Comparison of ENCODE assay signal across 8 cellular contexts in genomic region chr3:169764453-169765280, GRCh38. TPM values are rescaled to one million over a fixed set of nuclear protein-coding genes. Genes with fewer than 3 reads are reported as not detected.
DNase-seq lines count a peak whose midpoint lies in the region; ATAC-seq, FAIRE-seq and TF ChIP-seq lines count a peak whose summit lies in the region.

TSS of gene TERC (minus strand) at chr3:169765060.

- DNase-seq in D721Med (ENCODE audit: insufficient read length, low spot score) = peak; percentile 66
- DNase-seq in OCI-M1 (lab: John Stamatoyannopoulos, UW) = peak; percentile 95
- DNase-seq in activated T-cell treated with anti-CD3 and anti-CD28 coated beads, Interleukin-2, amount 50 U/mL, for 24 hours = peak; percentile 94
- peak; percentile 51 for DNase-seq in epithelial cell of proximal tubule (ENCODE audit: low read depth)
- DNase-seq in mucosa of gallbladder (ENCODE audit: low spot score) = peak; percentile 92
- DNase-seq in stimulated activated CD8-positive, alpha-beta memory T cell treated with anti-CD3 and anti-CD28 coated beads, Interleukin-4, amount 100 ng/mL, for 4 hours (ENCODE audit: low read depth in 2 of 2, low spot score in 1 of 2) = peak; percentile 70 to 87

- peaks cover 10% of the 10 kb centered on the region for H3K9me3 ChIP-seq in HUES6 (ENCODE audit: control insufficient read depth, insufficient read depth, low read depth, low read length)

- peak; percentile 70 for ATAC-seq in GM21390 (IDR thresholded peaks at IDR 0.05; ENCODE audit: unreplicated experiment)

- no peak for TF ChIP-seq CTCF in D721Med (IDR thresholded peaks at IDR 0.05; ENCODE audit: insufficient read depth, missing control alignments)
- no peak for TF ChIP-seq CTCF in epithelial cell of proximal tubule (conservative IDR thresholded peaks at IDR 0.05; ENCODE audit: low read depth, low read length)

- peaks cover 38% of the 10 kb centered on the region for H3K4me1 Mint-ChIP-seq in activated T-cell treated with anti-CD3 and anti-CD28 coated beads, Interleukin-2, amount 50 U/mL, for 24 hours (ENCODE audit: low read depth)

- peak within 1 kb of the TSS; percentile 95 for H3K4me3 Mint-ChIP-seq in activated T-cell treated with anti-CD3 and anti-CD28 coated beads, Interleukin-2, amount 50 U/mL, for 24 hours

- no peaks in the 10 kb centered on the region for H3K36me3 ChIP-seq in HUES6 (ENCODE audit: control insufficient read depth, insufficient read depth, low read length)

- H3K4me3 ChIP-seq in HUES6 (ENCODE audit: low read depth, low read length) (peak within 1 kb of the TSS; percentile 70), epithelial cell of proximal tubule (ENCODE audit: low read depth, low read length) (peak within 1 kb of the TSS; percentile 91)

- H3K36me3 Mint-ChIP-seq in activated T-cell treated with anti-CD3 and anti-CD28 coated beads, Interleukin-2, amount 50 U/mL, for 24 hours (ENCODE audit: low read depth) = peaks cover 7% of the 10 kb centered on the region

- peaks cover 2% of the 10 kb centered on the region for H3K9me3 Mint-ChIP-seq in activated T-cell treated with anti-CD3 and anti-CD28 coated beads, Interleukin-2, amount 50 U/mL, for 24 hours

- peak within 1 kb of the TSS; percentile 85 for H3K27ac ChIP-seq in HUES6 (ENCODE audit: low read depth, low read length)

- peak within 1 kb of the TSS; percentile 99 for H3K27ac Mint-ChIP-seq in activated T-cell treated with anti-CD3 and anti-CD28 coated beads, Interleukin-2, amount 50 U/mL, for 24 hours

- FAIRE-seq in D721Med (lab: Jason Lieb, UNC) = no peak

- H3K4me1 ChIP-seq in HUES6 (ENCODE audit: control insufficient read depth, insufficient read depth, low read length) = no peaks in the 10 kb centered on the region

- no peaks in the 10 kb centered on the region for H3K27me3 ChIP-seq in HUES6 (ENCODE audit: control insufficient read depth, insufficient read depth, low read length)

- H3K27me3 Mint-ChIP-seq in activated T-cell treated with anti-CD3 and anti-CD28 coated beads, Interleukin-2, amount 50 U/mL, for 24 hours = no peaks in the 10 kb centered on the region

- peak within 1 kb of the TSS; percentile 92 for H3K9ac ChIP-seq in HUES6 (ENCODE audit: low read length)

RNA-seq across cellular contexts. Expression of gene TERC, which starts in this region (rescaled TPM):
- total RNA-seq in epithelial cell of proximal tubule (196 and 307 TPM in 2 replicates), mucosa of gallbladder (3.5 TPM)

Comparison
In these comparisons a context has a peak if more than half of its experiments do, and no peak if none do; other contexts are left out.
1. Peak in every context shown above with its lines: DNase-seq, ATAC-seq, H3K4me3 ChIP-seq and H3K27ac ChIP-seq.
2. RNA of gene TERC (total RNA-seq): 196 to 307 TPM in epithelial cell of proximal tubule; 3.5 TPM in mucosa of gallbladder (single experiment); every median in the first group is over 10 times any median in the second.